In genomic region chr11:31397239-31397834, GRCh38 we compare ENCODE assay signal across 8 cellular contexts. TPM values are rescaled to one million over a fixed set of nuclear protein-coding genes. Genes with fewer than 3 reads are reported as not detected.
DNase-seq lines count a peak whose midpoint lies in the region; ATAC-seq and TF ChIP-seq lines count a peak whose summit lies in the region.

No MANE protein-coding gene starts in this region.

- H3K36me3 Mint-ChIP-seq in endothelial cell (ENCODE audit: low read depth, unreplicated experiment) = peaks cover 9% of the 10 kb centered on the region
- H3K36me3 Mint-ChIP-seq in stimulated activated naive B cell treated with anti-CD40 and anti-IgM and Interleukin-4, amounts not matched to agents 10 μg/mL and 1 μg/mL and 100 μg/mL, for 72 hours = peaks cover 26 to 38% of the 10 kb centered on the region in 2 donors

- CTCF ChIA-PET in HEK293 (lab: Yijun Ruan, JAX) = interaction anchor here (0.7 to 3.5 kb wide), 16 partner anchors 8 to 1556 kb away, joined by 3 to 22 read pairs (median 3); no protein-coding TSS in a partner anchor

- intact Hi-C loops in psoas muscle (cut with DNase I) = loop anchor here (5.0 to 10.0 kb wide), 3 partner anchors 237 to 477 kb away; no protein-coding TSS in a partner anchor

- ATAC-seq in psoas muscle = no peak
- ATAC-seq in GM18505 (IDR thresholded peaks at IDR 0.05; ENCODE audit: unreplicated experiment) = no peak
- ATAC-seq in stimulated activated naive B cell treated with anti-CD40 and anti-IgM and Interleukin-4, amounts not matched to agents 10 μg/mL and 1 μg/mL and 100 μg/mL, for 72 hours (replicated peaks) = no peak

- whole genome bisulfite sequencing in psoas muscle, 3 donors = 50 to 51% (median 50%) methylated on average over 5 of the region's 5 CpGs

- no peaks in the 10 kb centered on the region for H3K9me3 ChIP-seq in HEK293 (ENCODE audit: control insufficient read depth, insufficient read depth, low read depth, low read length)
- peaks cover 5% of the 10 kb centered on the region for H3K9me3 ChIP-seq in psoas muscle

- POLR2A ChIA-PET in HEK293 (lab: Yijun Ruan, JAX) = no interaction called here

- no peaks in the 10 kb centered on the region for H3K27me3 ChIP-seq in psoas muscle (ENCODE audit: insufficient read depth in 3 of 3, low read length in 2 of 3)

- TF ChIP-seq CTCF in HEK293 (tag by site-specific recombination; IDR thresholded peaks at IDR 0.05) = peak; percentile 32; the same call in 1 of the 2 replicates
- TF ChIP-seq CTCF in endothelial cell (IDR thresholded peaks at IDR 0.05; ENCODE audit: unreplicated experiment) = peak; percentile 47
- peak; percentile 53 for TF ChIP-seq CTCF in psoas muscle (IDR thresholded peaks at IDR 0.05)

- H3K27me3 Mint-ChIP-seq in endothelial cell (ENCODE audit: unreplicated experiment) = peaks cover 2% of the 10 kb centered on the region
- H3K27me3 Mint-ChIP-seq in stimulated activated naive B cell treated with anti-CD40 and anti-IgM and Interleukin-4, amounts not matched to agents 10 μg/mL and 1 μg/mL and 100 μg/mL, for 72 hours = no peaks in the 10 kb centered on the region

- H3K27ac ChIP-seq in HEK293 (ENCODE audit: extremely low read depth, low read depth, low read length) = no peak overlapping the region
- H3K27ac ChIP-seq in psoas muscle = no peak overlapping the region

- H3K27ac Mint-ChIP-seq in endothelial cell (ENCODE audit: unreplicated experiment) = no peak overlapping the region
- no peak overlapping the region for H3K27ac Mint-ChIP-seq in stimulated activated naive B cell treated with anti-CD40 and anti-IgM and Interleukin-4, amounts not matched to agents 10 μg/mL and 1 μg/mL and 100 μg/mL, for 72 hours

- DNase-seq in D341Med (ENCODE audit: low spot score) = peak; percentile 18
- DNase-seq in NCI-H748 treated with DMSO at 0.1 percent for 48 hours (lab: John Stamatoyannopoulos, UW) = peak; percentile 14
- no peak for DNase-seq in endothelial cell (ENCODE audit: low spot score)
- no peak for DNase-seq in psoas muscle
- DNase-seq in stimulated activated naive B cell treated with anti-CD40 and anti-IgM and Interleukin-4, amounts not matched to agents 10 μg/mL and 1 μg/mL and 100 μg/mL, for 72 hours = no peak
- no peak for DNase-seq in anterior cingulate cortex (lab: John Stamatoyannopoulos, UW)

- H3K4me1 Mint-ChIP-seq in endothelial cell (ENCODE audit: unreplicated experiment) = no peaks in the 10 kb centered on the region
- peaks cover 0 to 6% of the 10 kb centered on the region in 2 donors for H3K4me1 Mint-ChIP-seq in stimulated activated naive B cell treated with anti-CD40 and anti-IgM and Interleukin-4, amounts not matched to agents 10 μg/mL and 1 μg/mL and 100 μg/mL, for 72 hours

- no peak for TF ChIP-seq POLR2A in GM18505 (IDR thresholded peaks at IDR 0.05; ENCODE audit: borderline replicate concordance, extremely low read depth, insufficient read depth, insufficient read length)

- H3K9me3 Mint-ChIP-seq in endothelial cell (ENCODE audit: unreplicated experiment) = no peaks in the 10 kb centered on the region
- peaks cover 3% of the 10 kb centered on the region in 2 donors for H3K9me3 Mint-ChIP-seq in stimulated activated naive B cell treated with anti-CD40 and anti-IgM and Interleukin-4, amounts not matched to agents 10 μg/mL and 1 μg/mL and 100 μg/mL, for 72 hours

- H3K4me1 ChIP-seq in HEK293 (ENCODE audit: control insufficient read depth, insufficient read depth, low read length) = no peaks in the 10 kb centered on the region
- H3K4me1 ChIP-seq in psoas muscle = no peaks in the 10 kb centered on the region

- H3K4me3 Mint-ChIP-seq in endothelial cell (ENCODE audit: unreplicated experiment) = no peak overlapping the region
- H3K4me3 Mint-ChIP-seq in stimulated activated naive B cell treated with anti-CD40 and anti-IgM and Interleukin-4, amounts not matched to agents 10 μg/mL and 1 μg/mL and 100 μg/mL, for 72 hours = no peak overlapping the region

- H3K36me3 ChIP-seq in HEK293 (ENCODE audit: control insufficient read depth in 2 of 2, insufficient read depth in 1 of 2, low read length in 2 of 2) (no peaks in the 10 kb centered on the region), psoas muscle (ENCODE audit: insufficient read depth in 1 of 2, low read depth in 1 of 2) (no peaks in the 10 kb centered on the region)

- H3K4me3 ChIP-seq in HEK293 (ENCODE audit: low read depth, low read length) (no peak overlapping the region), psoas muscle (no peak overlapping the region)

TF ChIP-seq in HEK293, 187 proteins besides CTCF, POLR2A, EP300 and RAD21:
- peak; percentile 66 for TF ChIP-seq ZNF654 (tag by site-specific recombination; IDR thresholded peaks at IDR 0.05; ENCODE audit: low read depth)
- peak; percentile 83 for TF ChIP-seq ZNF362 (tag by site-specific recombination; IDR thresholded peaks at IDR 0.05)
- no peak for TF ChIP-seq ZNF211 (tag by site-specific recombination; IDR thresholded peaks at IDR 0.05; ENCODE audit: low read depth)
- TF ChIP-seq ZIC2 (tag by site-specific recombination; IDR thresholded peaks at IDR 0.05) = no peak
- TF ChIP-seq ZNF24 (tag by site-specific recombination; IDR thresholded peaks at IDR 0.05) = no peak
- no peak for TF ChIP-seq TCF7L2 (IDR thresholded peaks at IDR 0.05; ENCODE audit: borderline replicate concordance, low read depth, low read length)
TF ChIP-seq in HEK293: peak in this region for 2.

RNA-seq across cellular contexts. Expression of gene DNAJC24, which starts 27.7 kb away (rescaled TPM):
- 11.1 TPM for total RNA-seq in endothelial cell (ENCODE audit: unreplicated experiment)
- 10 to 100 TPM; 12.4 to 22.0 (median 15.8) TPM for total RNA-seq in psoas muscle
- 10 to 100 TPM in 1 of 3 donors, 1 to 10 TPM in 2; 8.9 to 17.1 (median 9.7) TPM for polyA plus RNA-seq in psoas muscle

RNA-seq across cellular contexts. Expression of gene DCDC1, which starts 27.8 kb away (rescaled TPM):
- total RNA-seq in endothelial cell (ENCODE audit: unreplicated experiment) = 0.44 TPM
- total RNA-seq in psoas muscle = not detected
- not detected for polyA plus RNA-seq in psoas muscle

Comparison
In these comparisons a context has a peak if more than half of its experiments do, and no peak if none do; other contexts are left out.
1. DNase-seq: peak in D341Med (single experiment) and NCI-H748 treated with DMSO at 0.1 percent for 48 hours (single experiment); none in endothelial cell (single experiment), psoas muscle (0 of 2), stimulated activated naive B cell treated with anti-CD40 and anti-IgM and Interleukin-4, amounts not matched to agents 10 μg/mL and 1 μg/mL and 100 μg/mL, for 72 hours (single experiment) and anterior cingulate cortex (0 of 58).
2. Peak in every context shown above with its lines, with median percentiles within 50 percentile points of each other: CTCF ChIP-seq.